Comparison of ENCODE assay signal across 17 cellular contexts in genomic region chr22:44413211-44413610, GRCh38.
"Had no signal": no experiment of that assay in that cellular context is flagged by ENCODE, and none has a peak within 500 bp of the region (broad histone marks: within the 10 kb centered on the region; RNA-seq: fewer than 3 reads in every experiment).

No MANE protein-coding gene starts in this region.

- DNase-seq: effector memory CD8-positive, alpha-beta T cell; esophagus squamous epithelium; foreskin fibroblast; immature natural killer cell; kidney glomerular epithelial cell; mesendoderm; naive thymus-derived CD4-positive, alpha-beta T cell; stimulated activated CD4-positive, alpha-beta T cell treated with anti-CD3 and anti-CD28 coated beads, Interleukin-2, amount 100 ng/mL, for 24 hours; stimulated activated CD4-positive, alpha-beta T cell treated with anti-CD3 and anti-CD28 coated beads, Interleukin-4, amount 100 ng/mL, for 4 hours; stimulated activated naive B cell treated with anti-CD40 and anti-IgM and Interleukin-4, amounts not matched to agents 10 μg/mL and 1 μg/mL and 100 μg/mL, for 72 hours; stimulated activated naive CD8-positive, alpha-beta T cell treated with anti-CD3 and anti-CD28 coated beads, Interleukin-15, amount 100 ng/mL, for 72 hours; testis had no signal

- ATAC-seq: effector memory CD8-positive, alpha-beta T cell; naive thymus-derived CD4-positive, alpha-beta T cell; stimulated activated naive B cell treated with anti-CD40 and anti-IgM and Interleukin-4, amounts not matched to agents 10 μg/mL and 1 μg/mL and 100 μg/mL, for 72 hours; stimulated activated naive CD8-positive, alpha-beta T cell treated with anti-CD3 and anti-CD28 coated beads, Interleukin-15, amount 100 ng/mL, for 72 hours had no signal

- H3K4me3 Mint-ChIP-seq: effector memory CD8-positive, alpha-beta T cell; immature natural killer cell; naive thymus-derived CD4-positive, alpha-beta T cell; stimulated activated naive B cell treated with anti-CD40 and anti-IgM and Interleukin-4, amounts not matched to agents 10 μg/mL and 1 μg/mL and 100 μg/mL, for 72 hours; stimulated activated naive CD8-positive, alpha-beta T cell treated with anti-CD3 and anti-CD28 coated beads, Interleukin-15, amount 100 ng/mL, for 72 hours had no signal

- H3K36me3 Mint-ChIP-seq: immature natural killer cell; naive thymus-derived CD4-positive, alpha-beta T cell had no signal

- H3K9me3 ChIP-seq: esophagus squamous epithelium, ovary, right lobe of liver, testis, upper lobe of right lung, vagina had no signal

- H3K4me1 ChIP-seq: right lobe of liver, tibial nerve, upper lobe of right lung, vagina had no signal

- H3K27me3 ChIP-seq: ovary, right lobe of liver, testis, tibial nerve, vagina had no signal

- H3K4me3 ChIP-seq: esophagus squamous epithelium, ovary, right lobe of liver, testis, tibial nerve, upper lobe of right lung, vagina had no signal

- H3K27ac Mint-ChIP-seq: immature natural killer cell; naive thymus-derived CD4-positive, alpha-beta T cell; stimulated activated naive B cell treated with anti-CD40 and anti-IgM and Interleukin-4, amounts not matched to agents 10 μg/mL and 1 μg/mL and 100 μg/mL, for 72 hours; stimulated activated naive CD8-positive, alpha-beta T cell treated with anti-CD3 and anti-CD28 coated beads, Interleukin-15, amount 100 ng/mL, for 72 hours had no signal

- H3K4me1 Mint-ChIP-seq: immature natural killer cell; naive thymus-derived CD4-positive, alpha-beta T cell; stimulated activated naive CD8-positive, alpha-beta T cell treated with anti-CD3 and anti-CD28 coated beads, Interleukin-15, amount 100 ng/mL, for 72 hours had no signal

- H3K27ac ChIP-seq: esophagus squamous epithelium, ovary, right lobe of liver, testis, tibial nerve, upper lobe of right lung, vagina had no signal

- H3K36me3 ChIP-seq: esophagus squamous epithelium, ovary, right lobe of liver, tibial nerve, upper lobe of right lung, vagina had no signal
